In genomic region chr12:26113853-26114719, GRCh38 we compare ENCODE assay signal across 8 cellular contexts. TPM values are rescaled to one million over a fixed set of nuclear protein-coding genes. Genes with fewer than 3 reads are reported as not detected.
A peak's percentile ranks its signal among the peaks of the same experiment; 100 is the strongest.
DNase-seq lines count a peak whose midpoint lies in the region; ATAC-seq and TF ChIP-seq lines count a peak whose summit lies in the region.

No MANE protein-coding gene starts in this region.

- intact Hi-C loops in activated CD8-positive, alpha-beta T cell treated with anti-CD3 and anti-CD28 coated beads for 36 hours (cut with micrococcal nuclease), result loop anchor here (10.0 kb wide), 2 partner anchors 411 to 501 kb away; no protein-coding TSS in a partner anchor

- H3K9me3 Mint-ChIP-seq in activated CD8-positive, alpha-beta T cell treated with anti-CD3 and anti-CD28 coated beads for 36 hours, result no peaks in the 10 kb centered on the region

- peak overlapping the region; percentile 82 to 96 for H3K27ac ChIP-seq in lung (ENCODE audit: low read depth in 1 of 2, low read length in 1 of 2)

- POLR2A ChIA-PET in activated CD8-positive, alpha-beta T cell treated with anti-CD3 and anti-CD28 coated beads for 36 hours (lab: Charles Lee), result no interaction called here

- peak overlapping the region; percentile 70 for H3K4me3 Mint-ChIP-seq in activated CD8-positive, alpha-beta T cell treated with anti-CD3 and anti-CD28 coated beads for 36 hours

- 1% methylated on average over 60 to 72 of the region's 72 CpGs for whole genome bisulfite sequencing in lung, 2 donors

- H3K36me3 Mint-ChIP-seq in activated CD8-positive, alpha-beta T cell treated with anti-CD3 and anti-CD28 coated beads for 36 hours (ENCODE audit: low read depth), result no peaks in the 10 kb centered on the region

- H3K4me1 Mint-ChIP-seq in activated CD8-positive, alpha-beta T cell treated with anti-CD3 and anti-CD28 coated beads for 36 hours (ENCODE audit: low read depth), result peaks cover 7% of the 10 kb centered on the region

- TF ChIP-seq POLR2A in GM18526 (IDR thresholded peaks at IDR 0.05; ENCODE audit: extremely low read depth, insufficient read length), result peak; percentile 66

- H3K27me3 Mint-ChIP-seq in activated CD8-positive, alpha-beta T cell treated with anti-CD3 and anti-CD28 coated beads for 36 hours, result peaks cover 34% of the 10 kb centered on the region

- no peaks in the 10 kb centered on the region for H3K9me3 ChIP-seq in lung (ENCODE audit: control insufficient read depth in 2 of 2, insufficient read depth in 1 of 2, low read length in 1 of 2)

- H3K27me3 ChIP-seq in lung (ENCODE audit: control insufficient read depth, insufficient read depth), result no peaks in the 10 kb centered on the region

- no peaks in the 10 kb centered on the region for H3K36me3 ChIP-seq in lung (ENCODE audit: control insufficient read depth in 2 of 2, insufficient read depth in 2 of 2, low read length in 2 of 2)

- ATAC-seq in HG03064 (IDR thresholded peaks at IDR 0.05; ENCODE audit: low read depth, unreplicated experiment), result peak; percentile 68
- peak; percentile 91 for ATAC-seq in activated CD8-positive, alpha-beta T cell treated with anti-CD3 and anti-CD28 coated beads for 36 hours
- peak; percentile 91 for ATAC-seq in lung (ENCODE audit: insufficient read depth, low FRiP score)

- peak overlapping the region; percentile 15 for H3K4me3 ChIP-seq in lung

- CTCF ChIA-PET in activated CD8-positive, alpha-beta T cell treated with anti-CD3 and anti-CD28 coated beads for 36 hours (lab: Charles Lee), result interaction anchor here (0.8 kb wide), 1 partner anchor 19 kb away, joined by 4 read pairs; no protein-coding TSS in a partner anchor

- no peak overlapping the region for H3K27ac Mint-ChIP-seq in activated CD8-positive, alpha-beta T cell treated with anti-CD3 and anti-CD28 coated beads for 36 hours

- no peak for TF ChIP-seq CTCF in activated CD8-positive, alpha-beta T cell treated with anti-CD3 and anti-CD28 coated beads for 36 hours (IDR thresholded peaks at IDR 0.05)
- TF ChIP-seq CTCF in lung (IDR thresholded peaks at IDR 0.05; ENCODE audit: control extremely low read depth, extremely low read depth), result no peak

- DNase-seq in AG08396 (ENCODE audit: low spot score) (peak; percentile 96), NCI-H524 (lab: John Stamatoyannopoulos, UW) (peak; percentile 61 to 81), lung (ENCODE audit: low spot score) (peak; percentile 90)
- peak; percentile 78 for DNase-seq in activated CD8-positive, alpha-beta T cell treated with anti-CD3 and anti-CD28 coated beads for 36 hours
- DNase-seq in effector CD8-positive, alpha-beta T cell (lab: John Stamatoyannopoulos, UW), result peak; percentile 51
- DNase-seq in stimulated activated CD4-positive, alpha-beta T cell treated with anti-CD3 and anti-CD28 coated beads, TNF-alpha, amount 100 ng/mL, for 1 hour (ENCODE audit: low read depth in 3 of 3, low spot score in 1 of 3), result peak; percentile 12 to 76 (median 53)

- peaks cover 0 to 4% of the 10 kb centered on the region in 2 donors for H3K4me1 ChIP-seq in lung (ENCODE audit: control insufficient read depth in 2 of 2, insufficient read depth in 2 of 2, low read length in 2 of 2)

RNA-seq across cellular contexts. Expression of gene BHLHE41, which starts 10.8 kb away (rescaled TPM):
- total RNA-seq in activated CD8-positive, alpha-beta T cell treated with anti-CD3 and anti-CD28 coated beads for 36 hours, result not detected
- 10 to 100 TPM in 1 of 2 donors, 1 to 10 TPM in 1; 1.7 to 39.0 TPM for total RNA-seq in lung
- 10 to 100 TPM in 1 of 2 donors, 1 to 10 TPM in 1; 2.7 to 10.7 TPM for polyA plus RNA-seq in lung

Comparison
In these comparisons a context has a peak if more than half of its experiments do, and no peak if none do; other contexts are left out.
1. Peak in every context shown above with its lines: DNase-seq, ATAC-seq, H3K4me3 ChIP-seq and H3K27ac ChIP-seq.